In genomic region chr3:127158614-127159221, GRCh38 we compare ENCODE assay signal across 1 cellular context.
TF ChIP-seq lines count a peak whose summit lies in the region.

No MANE protein-coding gene starts in this region.

TF ChIP-seq in GM23338, 12 proteins besides CTCF, POLR2A, EP300 and RAD21 (continued from another document):
- no peak for TF ChIP-seq ZNF462 (CRISPR knock-in tag; IDR thresholded peaks at IDR 0.05)
- peak; percentile 94 for TF ChIP-seq REST (IDR thresholded peaks at IDR 0.05; ENCODE audit: unreplicated experiment)
- no peak for TF ChIP-seq EZH2 (IDR thresholded peaks at IDR 0.05; ENCODE audit: low read depth, unreplicated experiment)
TF ChIP-seq in GM23338: peak in this region for 2.
